11 cellular contexts compared by ENCODE assay signal in genomic region chr12:50720085-50720484, GRCh38.
"Had no signal": no experiment of that assay in that cellular context is flagged by ENCODE, and none has a peak within 500 bp of the region (broad histone marks: within the 10 kb centered on the region; RNA-seq: fewer than 3 reads in every experiment).

No MANE protein-coding gene starts in this region.

- DNase-seq: activated CD4-positive, alpha-beta T cell treated with anti-CD3 and anti-CD28 coated beads for 4 hours; activated CD8-positive, alpha-beta T cell treated with anti-CD3 and anti-CD28 coated beads for 36 hours; activated effector memory CD4-positive, alpha-beta T cell treated with anti-CD3 and anti-CD28 coated beads, Interleukin-2, amount 50 U/mL, for 16 hours; activated T-cell treated with anti-CD3 and anti-CD28 coated beads, Interleukin-2, amount 50 U/mL, for 48 hours; glutamatergic neuron; posterior cingulate gyrus; stimulated activated CD4-positive, alpha-beta T cell treated with anti-CD3 and anti-CD28 coated beads, Interleukin-4, amount 100 ng/mL, for 1 hour; stimulated activated naive B cell treated with anti-CD40 and anti-IgM and Interleukin-4, amounts not matched to agents 10 μg/mL and 1 μg/mL and 100 μg/mL, for 72 hours; substantia nigra; trophoblast cell had no signal

- H3K27ac ChIP-seq: epithelial cell of prostate had no signal
